ENCODE assay signal across 8 cellular contexts in the genomic region with DNA sequence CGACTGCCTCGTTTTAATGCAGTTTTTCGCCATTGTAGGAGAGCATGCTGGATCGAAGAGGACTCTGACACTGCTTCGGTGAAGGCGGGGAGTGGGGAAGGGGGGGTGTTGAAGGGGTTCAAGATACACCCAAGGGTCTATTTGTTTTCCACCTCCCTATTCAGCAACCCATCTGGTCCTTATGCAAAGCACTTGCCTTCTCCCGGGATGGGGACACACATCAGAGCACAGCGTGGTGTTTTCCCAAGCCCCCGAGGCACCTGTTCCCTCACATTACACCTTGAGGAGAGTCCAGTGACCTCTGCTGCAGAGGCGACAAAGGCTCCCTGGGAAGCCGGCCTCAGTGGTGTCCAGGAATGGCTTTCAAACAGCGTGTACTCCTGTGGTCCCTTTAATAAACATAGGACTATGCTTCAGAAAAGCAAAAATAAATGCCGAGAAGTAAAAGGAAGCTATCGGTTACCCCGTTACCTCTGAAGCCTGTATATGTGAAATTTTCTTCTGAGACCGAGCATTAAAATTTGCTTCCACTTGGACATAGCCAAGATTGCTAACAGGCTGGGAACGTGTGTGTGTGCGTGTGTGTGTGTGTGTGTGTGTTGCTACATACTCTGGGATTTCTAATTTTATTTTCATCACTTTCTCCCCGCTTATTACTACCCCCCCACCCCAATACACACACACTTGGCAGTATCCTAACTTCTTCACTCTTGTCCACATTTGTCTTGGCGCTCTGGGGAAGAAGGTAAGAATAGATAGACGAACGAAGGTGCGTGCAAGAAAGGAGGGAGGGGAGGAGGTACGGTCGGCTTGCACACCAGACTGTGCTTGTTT. TPM values are rescaled to one million over a fixed set of nuclear protein-coding genes. Genes with fewer than 3 reads are reported as not detected.
DNase-seq lines count a peak whose midpoint lies in the region; ATAC-seq and TF ChIP-seq lines count a peak whose summit lies in the region.

No MANE protein-coding gene starts in this region.

- H3K36me3 ChIP-seq in hepatocyte (replicated peaks; ENCODE audit: insufficient read depth, low read depth) (no peaks in the 10 kb centered on the region), skeletal muscle satellite cell (ENCODE audit: insufficient read depth, low read length) (no peaks in the 10 kb centered on the region)

- peak; percentile 70 for DNase-seq in DMS53 (lab: John Stamatoyannopoulos, UW)
- peak; percentile 45 for DNase-seq in activated naive CD8-positive, alpha-beta T cell treated with anti-CD3 and anti-CD28 coated beads, Interleukin-2, amount 10 ng/mL, durations not matched to agents 7 days and 5 days
- DNase-seq in hepatocyte (ENCODE audit: low spot score): peak; percentile 13
- DNase-seq in NCI-H1436 treated with DMSO at 0.1 percent for 48 hours (lab: John Stamatoyannopoulos, UW): no peak

- peak overlapping the region; percentile 82 for H3K4me3 Mint-ChIP-seq in activated naive CD8-positive, alpha-beta T cell treated with anti-CD3 and anti-CD28 coated beads, Interleukin-2, amount 10 ng/mL, durations not matched to agents 7 days and 5 days

- peak; percentile 1 for ATAC-seq in HG03354 (IDR thresholded peaks at IDR 0.05; ENCODE audit: poor library complexity, severe bottlenecking, unreplicated experiment)
- peak; percentile 37 for ATAC-seq in activated naive CD8-positive, alpha-beta T cell treated with anti-CD3 and anti-CD28 coated beads, Interleukin-2, amount 10 ng/mL, durations not matched to agents 7 days and 5 days (ENCODE audit: low read depth)
- ATAC-seq in HG02870 (IDR thresholded peaks at IDR 0.05; ENCODE audit: unreplicated experiment): no peak
- ATAC-seq in HG03095 (IDR thresholded peaks at IDR 0.05; ENCODE audit: unreplicated experiment): no peak

- H3K27ac Mint-ChIP-seq in activated naive CD8-positive, alpha-beta T cell treated with anti-CD3 and anti-CD28 coated beads, Interleukin-2, amount 10 ng/mL, durations not matched to agents 7 days and 5 days: peak overlapping the region; percentile 77

- H2AFZ ChIP-seq in hepatocyte: peak overlapping the region; percentile 100

- H3K79me2 ChIP-seq in hepatocyte: no peaks in the 10 kb centered on the region

- H4K20me1 ChIP-seq in hepatocyte (ENCODE audit: insufficient read depth, poor library complexity, severe bottlenecking): no peaks in the 10 kb centered on the region

- no peaks in the 10 kb centered on the region for H3K9me3 ChIP-seq in hepatocyte (ENCODE audit: low read depth)
- H3K9me3 ChIP-seq in skeletal muscle satellite cell (replicated peaks; ENCODE audit: low read length): no peaks in the 10 kb centered on the region

- H3K9me2 ChIP-seq in hepatocyte (replicated peaks; ENCODE audit: insufficient read depth): no peaks in the 10 kb centered on the region

- peak overlapping the region; percentile 92 for H3K9ac ChIP-seq in skeletal muscle satellite cell (ENCODE audit: low read depth, low read length)

- peak overlapping the region; percentile 93 for H3K27ac ChIP-seq in hepatocyte

- H3K27me3 Mint-ChIP-seq in activated naive CD8-positive, alpha-beta T cell treated with anti-CD3 and anti-CD28 coated beads, Interleukin-2, amount 10 ng/mL, durations not matched to agents 7 days and 5 days: peaks cover 53% of the 10 kb centered on the region

- peaks cover 2% of the 10 kb centered on the region for H3K36me3 Mint-ChIP-seq in activated naive CD8-positive, alpha-beta T cell treated with anti-CD3 and anti-CD28 coated beads, Interleukin-2, amount 10 ng/mL, durations not matched to agents 7 days and 5 days

- no peaks in the 10 kb centered on the region for H3K9me3 Mint-ChIP-seq in activated naive CD8-positive, alpha-beta T cell treated with anti-CD3 and anti-CD28 coated beads, Interleukin-2, amount 10 ng/mL, durations not matched to agents 7 days and 5 days

- WGBS in hepatocyte (ENCODE audit: low lambda C conversion rate, missing lambda C conversion rate): 27% methylated on average over 25 of the region's 25 CpGs

- no peaks in the 10 kb centered on the region for H3K27me3 ChIP-seq in hepatocyte
- H3K27me3 ChIP-seq in skeletal muscle satellite cell (ENCODE audit: control insufficient read depth, insufficient read depth, low read length): no peaks in the 10 kb centered on the region

- no peak for TF ChIP-seq CTCF in hepatocyte (IDR thresholded peaks at IDR 0.05; ENCODE audit: poor library complexity)

- POLR2A ChIA-PET in activated naive CD8-positive, alpha-beta T cell treated with anti-CD3 and anti-CD28 coated beads, Interleukin-2, amount 10 ng/mL, durations not matched to agents 7 days and 5 days (lab: Charles Lee): interaction anchor here (0.9 to 1.4 kb wide), 3 partner anchors 25 to 94 kb away, joined by 3 to 5 read pairs (median 3); a partner anchor contains a TSS

- H3K4me1 Mint-ChIP-seq in activated naive CD8-positive, alpha-beta T cell treated with anti-CD3 and anti-CD28 coated beads, Interleukin-2, amount 10 ng/mL, durations not matched to agents 7 days and 5 days: peaks cover 14% of the 10 kb centered on the region

- no peak overlapping the region for H3K4me3 ChIP-seq in hepatocyte
- H3K4me3 ChIP-seq in skeletal muscle satellite cell (ENCODE audit: low read length): peak overlapping the region; percentile 97

- H3K4me1 ChIP-seq in hepatocyte (ENCODE audit: insufficient read depth) (peaks cover 5% of the 10 kb centered on the region), skeletal muscle satellite cell (ENCODE audit: control insufficient read depth, insufficient read depth, low read length) (peaks cover 10% of the 10 kb centered on the region)

- H3K4me2 ChIP-seq in hepatocyte: peak overlapping the region; percentile 95
- H3K4me2 ChIP-seq in skeletal muscle satellite cell (ENCODE audit: low read length): peak overlapping the region; percentile 98

RNA-seq across cellular contexts. Expression of a gene that starts 53.2 kb away (rescaled TPM):
- total RNA-seq in activated naive CD8-positive, alpha-beta T cell treated with anti-CD3 and anti-CD28 coated beads, Interleukin-2, amount 10 ng/mL, durations not matched to agents 7 days and 5 days: not detected
- not detected in 2 replicates for total RNA-seq in hepatocyte
- polyA plus RNA-seq in hepatocyte: 0.52 and 0.89 TPM in 2 replicates
- not detected in 2 replicates for total RNA-seq in skeletal muscle satellite cell (2012; rRNA removed)

Comparison
In these comparisons a context has a peak if more than half of its experiments do, and no peak if none do; other contexts are left out.
1. ATAC-seq: peak in HG03354 (single experiment) and activated naive CD8-positive, alpha-beta T cell treated with anti-CD3 and anti-CD28 coated beads, Interleukin-2, amount 10 ng/mL, durations not matched to agents 7 days and 5 days (single experiment); none in HG02870 (single experiment) and HG03095 (single experiment).